21 cellular contexts compared by ENCODE assay signal in the genomic region with DNA sequence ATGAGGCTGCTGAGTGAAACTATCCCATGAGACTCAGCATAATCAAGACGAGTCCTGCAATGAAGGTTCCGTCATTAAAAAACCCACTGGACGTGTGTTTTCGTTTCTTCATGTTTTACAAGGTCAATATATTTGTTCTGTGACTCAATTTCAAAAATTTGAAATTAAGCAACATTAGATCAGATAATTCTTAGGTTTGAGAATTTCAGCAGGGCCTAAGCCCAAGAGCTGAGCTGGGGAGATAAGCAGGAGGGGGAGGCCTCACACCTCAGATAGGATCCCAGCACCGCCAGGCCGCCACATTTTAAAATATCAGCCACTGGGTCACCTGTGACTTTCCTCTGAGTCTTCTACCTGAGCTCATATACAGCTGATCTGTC. TPM values are rescaled to one million over a fixed set of nuclear protein-coding genes. Genes with fewer than 3 reads are reported as not detected.
DNase-seq lines count a peak whose midpoint lies in the region; ATAC-seq, FAIRE-seq and TF ChIP-seq lines count a peak whose summit lies in the region.
"Had no signal": no experiment of that assay in that cellular context is flagged by ENCODE, and none has a peak within 500 bp of the region (broad histone marks: within the 10 kb centered on the region; RNA-seq: fewer than 3 reads in every experiment).

No MANE protein-coding gene starts in this region.

- peak overlapping the region; percentile 86 for H4K91ac ChIP-seq in H1 (replicated peaks; ENCODE audit: insufficient read length, low read length)

- no peak overlapping the region for H3K14ac ChIP-seq in H1 (ENCODE audit: insufficient read length)

- H3K9me3 Mint-ChIP-seq in activated CD8-positive, alpha-beta T cell treated with anti-CD3 and anti-CD28 coated beads for 36 hours, result no peaks in the 10 kb centered on the region
- H3K9me3 Mint-ChIP-seq in naive thymus-derived CD8-positive, alpha-beta T cell, result no peaks in the 10 kb centered on the region
- H3K9me3 Mint-ChIP-seq: activated naive CD4-positive, alpha-beta T cell treated with anti-CD3 and anti-CD28 coated beads, Interleukin-2, amount 50 U/mL, for 24 hours; CD8-positive, alpha-beta memory T cell; T-helper 1 cell treated with Interleukin-12 subunit alpha and Interleukin-12 subunit beta and Interleukin-4 antibody, amounts not matched to agents 30 μg/mL and 1 μg/mL, for 36 hours had no signal

- H3K4me2 ChIP-seq in H1 (ENCODE audit: insufficient read depth in 1 of 2, low read depth in 2 of 2, low read length in 2 of 2), result no peak overlapping the region

- peaks cover 31% of the 10 kb centered on the region for H3K79me2 ChIP-seq in ACC112 (ENCODE audit: control insufficient read depth, insufficient read depth, low read length, unreplicated experiment)
- H3K79me2 ChIP-seq in H1 (ENCODE audit: control insufficient read depth in 1 of 2, insufficient read depth in 2 of 2, low read length in 2 of 2), result peaks cover 0 to 20% of the 10 kb centered on the region in 2 experiments; a peak in 1 of 4 replicates

- H3K56ac ChIP-seq in H1 (replicated peaks; ENCODE audit: insufficient read length, low read depth, low read length), result no peak overlapping the region

- H3K18ac ChIP-seq in H1 (ENCODE audit: extremely low read depth, low read length), result peak overlapping the region; percentile 56; the same call in 1 of the 2 replicates

- H4K5ac ChIP-seq in H1 (ENCODE audit: insufficient read length, low read depth, low read length), result no peak overlapping the region

- no peaks in the 10 kb centered on the region for H3K9me3 ChIP-seq in H1 (ENCODE audit: insufficient read depth in 2 of 2, low read depth in 1 of 2, low read length in 1 of 2)
- H3K9me3 ChIP-seq: SJSA1, upper lobe of left lung had no signal

- H3K27me3 ChIP-seq in ACC112 (ENCODE audit: insufficient read depth, low read length) (no peaks in the 10 kb centered on the region), H1 (replicated peaks in 1 of 4; ENCODE audit: control insufficient read depth in 3 of 4, extremely low read depth in 1 of 4, insufficient read depth in 3 of 4, low read length in 3 of 4) (no peaks in the 10 kb centered on the region)
- H3K27me3 ChIP-seq: foreskin keratinocyte, SJSA1, upper lobe of left lung had no signal

- H3K27ac ChIP-seq in ACC112 (ENCODE audit: low read depth, low read length) (peak overlapping the region; percentile 82), H1 (ENCODE audit: low read depth, low read length) (no peak overlapping the region)
- H3K27ac ChIP-seq: foreskin keratinocyte, SJSA1 had no signal

- peaks cover 19% of the 10 kb centered on the region for H3K36me3 Mint-ChIP-seq in activated CD8-positive, alpha-beta T cell treated with anti-CD3 and anti-CD28 coated beads for 36 hours (ENCODE audit: low read depth)
- H3K36me3 Mint-ChIP-seq in naive thymus-derived CD8-positive, alpha-beta T cell, result peaks cover 0 to 25% (median 3%) of the 10 kb centered on the region in 3 donors

- no peak for FAIRE-seq in H1 (lab: Jason Lieb, UNC)
- FAIRE-seq: GM18507, RCC 7860 had no signal

- H2BK120ac ChIP-seq in H1 (replicated peaks; ENCODE audit: low read depth, low read length), result no peak overlapping the region

- H2AFZ ChIP-seq in ACC112 (ENCODE audit: low read length, unreplicated experiment), result no peak overlapping the region
- no peak overlapping the region for H2AFZ ChIP-seq in H1 (ENCODE audit: low read length)

- CTCF ChIA-PET in activated CD8-positive, alpha-beta T cell treated with anti-CD3 and anti-CD28 coated beads for 36 hours (lab: Charles Lee), result interaction anchor here (1.2 to 4.1 kb wide), 9 partner anchors 10 to 306 kb away, joined by 5 to 38 read pairs (median 16); no protein-coding TSS in a partner anchor
- CTCF ChIA-PET in H1 (lab: Charles Lee; ENCODE audit: partially characterized antibody), result interaction anchor here (0.5 to 6.2 kb wide), 24 partner anchors 11 to 505 kb away, joined by 3 to 70 read pairs (median 4); partner anchors contain the start of gene STX2

- no peaks in the 10 kb centered on the region for H3K27me3 Mint-ChIP-seq in activated CD8-positive, alpha-beta T cell treated with anti-CD3 and anti-CD28 coated beads for 36 hours
- no peaks in the 10 kb centered on the region for H3K27me3 Mint-ChIP-seq in naive thymus-derived CD8-positive, alpha-beta T cell
- H3K27me3 Mint-ChIP-seq: activated naive CD4-positive, alpha-beta T cell treated with anti-CD3 and anti-CD28 coated beads, Interleukin-2, amount 50 U/mL, for 24 hours had no signal

- H3K36me3 ChIP-seq in ACC112 (ENCODE audit: insufficient read depth, low read length) (peaks cover 10% of the 10 kb centered on the region; the same call in 1 of the 2 replicates), H1 (ENCODE audit: control insufficient read depth in 2 of 4, insufficient read depth in 4 of 4, low read length in 3 of 4) (peaks cover 2 to 7% (median 5%) of the 10 kb centered on the region in 4 experiments; a peak in 4 of 8 replicates)

- peak overlapping the region; percentile 99; the same call in 1 of the 2 replicates for H2BK15ac ChIP-seq in H1 (ENCODE audit: low read length)

- H2AK5ac ChIP-seq in H1 (ENCODE audit: low read depth, low read length), result no peak overlapping the region

- intact Hi-C loops in activated CD8-positive, alpha-beta T cell treated with anti-CD3 and anti-CD28 coated beads for 36 hours (cut with micrococcal nuclease), result no loop called here

- WGBS in H1 (ENCODE audit: extremely low coverage in 1 of 2, insufficient coverage in 1 of 2, insufficient read length in 1 of 2, insufficient replicate concordance in 2 of 2, low coverage in 1 of 2, low lambda C conversion rate in 2 of 2, missing lambda C conversion rate in 1 of 2), 2 experiments, result 97% methylated on average over 6 of the region's 6 CpGs; no CpG with 5 or more reads in 1 of the 2 experiments

- no peak for ATAC-seq in activated CD8-positive, alpha-beta T cell treated with anti-CD3 and anti-CD28 coated beads for 36 hours
- no peak for ATAC-seq in naive thymus-derived CD8-positive, alpha-beta T cell
- ATAC-seq in HG03378 (IDR thresholded peaks at IDR 0.05; ENCODE audit: unreplicated experiment), result no peak

- peak overlapping the region; percentile 48; the same call in 1 of the 2 replicates for H2BK20ac ChIP-seq in H1 (ENCODE audit: low read length)

- peak overlapping the region; percentile 96; the same call in 1 of the 2 replicates for H2BK12ac ChIP-seq in H1 (ENCODE audit: low read depth, low read length)

- no peak overlapping the region for H4K8ac ChIP-seq in H1 (ENCODE audit: extremely low read depth, insufficient read depth, low read length)

- peaks cover 11% of the 10 kb centered on the region for H3K4me1 ChIP-seq in ACC112 (ENCODE audit: control insufficient read depth, insufficient read depth, low read length, unreplicated experiment)
- peaks cover 0 to 16% (median 12%) of the 10 kb centered on the region in 4 experiments; a peak in 6 of 7 replicates for H3K4me1 ChIP-seq in H1 (replicated peaks in 1 of 4; ENCODE audit: control insufficient read depth in 3 of 4, insufficient read depth in 4 of 4, low read length in 3 of 4)
- H3K4me1 ChIP-seq: foreskin keratinocyte, SJSA1 had no signal

- TF ChIP-seq EP300 in H1 (IDR thresholded peaks at IDR 0.05; ENCODE audit: borderline replicate concordance in 1 of 2, low read depth in 2 of 2, low read length in 2 of 2), result no peak

- no peak for TF ChIP-seq POLR2A in H1 (IDR thresholded peaks at IDR 0.05; ENCODE audit: control extremely low read depth in 1 of 2, low read depth in 2 of 2, low read length in 2 of 2)

- peak overlapping the region; percentile 48 for H3K27ac Mint-ChIP-seq in activated CD8-positive, alpha-beta T cell treated with anti-CD3 and anti-CD28 coated beads for 36 hours
- peak overlapping the region; percentile 32 to 94 (median 84) for H3K27ac Mint-ChIP-seq in naive thymus-derived CD8-positive, alpha-beta T cell
- H3K27ac Mint-ChIP-seq: activated naive CD4-positive, alpha-beta T cell treated with anti-CD3 and anti-CD28 coated beads, Interleukin-2, amount 50 U/mL, for 24 hours; T-helper 1 cell treated with Interleukin-12 subunit alpha and Interleukin-12 subunit beta and Interleukin-4 antibody, amounts not matched to agents 30 μg/mL and 1 μg/mL, for 36 hours had no signal

- TF ChIP-seq RAD21 in H1 (IDR thresholded peaks at IDR 0.05 in 1 of 2, conservative IDR thresholded peaks at IDR 0.05 in 1 of 2; ENCODE audit: low read depth in 2 of 2, low read length in 2 of 2), result no peak

- H3K4me3 Mint-ChIP-seq in activated CD8-positive, alpha-beta T cell treated with anti-CD3 and anti-CD28 coated beads for 36 hours, result no peak overlapping the region
- H3K4me3 Mint-ChIP-seq in naive thymus-derived CD8-positive, alpha-beta T cell, result peak overlapping the region in 2 of 10 donors; percentile 11 to 18
- H3K4me3 Mint-ChIP-seq: activated naive CD4-positive, alpha-beta T cell treated with anti-CD3 and anti-CD28 coated beads, Interleukin-2, amount 50 U/mL, for 24 hours; CD8-positive, alpha-beta memory T cell; T-helper 1 cell treated with Interleukin-12 subunit alpha and Interleukin-12 subunit beta and Interleukin-4 antibody, amounts not matched to agents 30 μg/mL and 1 μg/mL, for 36 hours had no signal

- no peak overlapping the region for H3K23ac ChIP-seq in H1 (ENCODE audit: insufficient read length)

- H3K4me3 ChIP-seq in ACC112 (ENCODE audit: low read depth, low read length), result no peak overlapping the region
- H3K4me3 ChIP-seq in H1 (ENCODE audit: extremely low read depth in 1 of 4, insufficient read depth in 2 of 4, low read depth in 3 of 4, low read length in 4 of 4), result no peak overlapping the region
- H3K4me3 ChIP-seq: SJSA1, upper lobe of left lung had no signal

- H3K4ac ChIP-seq in H1 (replicated peaks; ENCODE audit: insufficient read length, low read depth, low read length), result no peak overlapping the region

- H3K79me1 ChIP-seq in H1 (ENCODE audit: low read depth, low read length), result peaks cover 3% of the 10 kb centered on the region; the same call in 1 of the 2 replicates

- no peaks in the 10 kb centered on the region for H4K20me1 ChIP-seq in H1 (replicated peaks in 1 of 2; ENCODE audit: control insufficient read depth in 1 of 2, insufficient read depth in 2 of 2, low read length in 2 of 2)

- DNase-seq in activated CD8-positive, alpha-beta T cell treated with anti-CD3 and anti-CD28 coated beads for 36 hours, result no peak
- DNase-seq in H1 (ENCODE audit: low read depth in 1 of 2, low spot score in 2 of 2) (no peak), GM10266 (ENCODE audit: extremely low spot score) (no peak), NCI-H748 (lab: John Stamatoyannopoulos, UW; ENCODE audit: unreplicated experiment) (no peak), NCI-H1930 (lab: John Stamatoyannopoulos, UW) (no peak)
- no peak for DNase-seq in naive thymus-derived CD8-positive, alpha-beta T cell
- DNase-seq: GOT3, hippocampal formation, NCI-H1694, NCI-H2171 treated with DMSO at 0.1 percent for 48 hours, NCI-H526 treated with DMSO at 0.1 percent for 48 hours had no signal

- H3K4me1 Mint-ChIP-seq in activated CD8-positive, alpha-beta T cell treated with anti-CD3 and anti-CD28 coated beads for 36 hours (ENCODE audit: low read depth), result peaks cover 23% of the 10 kb centered on the region
- peaks cover 7 to 31% (median 24%) of the 10 kb centered on the region in 4 donors for H3K4me1 Mint-ChIP-seq in naive thymus-derived CD8-positive, alpha-beta T cell

- peak overlapping the region; percentile 84; the same call in 1 of the 2 replicates for H2BK5ac ChIP-seq in H1 (ENCODE audit: low read depth, low read length)

- no peaks in the 10 kb centered on the region for H3K23me2 ChIP-seq in H1 (ENCODE audit: low read depth, low read length)

- TF ChIP-seq CTCF in activated CD8-positive, alpha-beta T cell treated with anti-CD3 and anti-CD28 coated beads for 36 hours (IDR thresholded peaks at IDR 0.05), result no peak
- TF ChIP-seq CTCF in H1 (IDR thresholded peaks at IDR 0.05; ENCODE audit: control extremely low read depth in 1 of 3, insufficient read depth in 1 of 3, low read depth in 1 of 3, low read length in 3 of 3), result no peak
- TF ChIP-seq CTCF in GM10266 (IDR thresholded peaks at IDR 0.05; ENCODE audit: control insufficient read depth, insufficient read depth, low read depth, missing control alignments), result no peak

- POLR2A ChIA-PET in activated CD8-positive, alpha-beta T cell treated with anti-CD3 and anti-CD28 coated beads for 36 hours (lab: Charles Lee), result interaction anchor here (1.4 to 2.0 kb wide), 2 partner anchors 13 to 45 kb away, joined by 4 to 5 read pairs; no protein-coding TSS in a partner anchor
- POLR2A ChIA-PET in H1 (lab: Charles Lee; ENCODE audit: partially characterized antibody), result interaction anchor here (1.1 to 2.6 kb wide), 7 partner anchors 20 to 54 kb away, joined by 3 to 13 read pairs (median 4); no protein-coding TSS in a partner anchor
- POLR2A ChIA-PET in naive thymus-derived CD8-positive, alpha-beta T cell (lab: Charles Lee), result interaction anchor here (1.1 kb wide), 1 partner anchor 42 kb away, joined by 4 read pairs; no protein-coding TSS in a partner anchor

- H3K9ac ChIP-seq in H1 (replicated peaks in 1 of 4; ENCODE audit: extremely low read depth in 1 of 4, low read depth in 3 of 4, low read length in 3 of 4), result no peak overlapping the region

RNA-seq across cellular contexts. Expression of gene STX2, which starts 13.3 kb away (rescaled TPM):
- 10 to 100 TPM; 11.8 to 12.4 TPM for total RNA-seq in activated CD8-positive, alpha-beta T cell treated with anti-CD3 and anti-CD28 coated beads for 36 hours
- total RNA-seq in H1 (2021; fragmentation: NEBNext Ultra II Directional; extraction: Animal tissue kit (Norgen Biotek cat#: 25700)), result 22.0 and 26.3 TPM in 2 replicates
- 13.9 and 20.0 TPM in 2 replicates for polyA plus RNA-seq in H1 (2011; rRNA removed)
- polyA plus RNA-seq in H1 (2011; cell fraction: cytosol; rRNA removed), result 20.8 TPM
- 13.3 TPM for polyA plus RNA-seq in H1 (2011; cell fraction: nucleus; rRNA removed)
- 14.6 to 22.0 TPM (median 17.8 TPM) in 4 replicates for polyA plus RNA-seq in H1 (2012, experiment 1 of 2)
- 3.5 TPM for polyA plus RNA-seq in H1 (2012, experiment 2 of 2)
- polyA plus RNA-seq in H1 (2013, experiment 1 of 2), result 19.0 TPM
- 17.5 TPM for polyA plus RNA-seq in H1 (2013, experiment 2 of 2)
- polyA minus RNA-seq in H1 (2011; rRNA and poly(A)+ RNA removed), result 13.7 and 18.8 TPM in 2 replicates
- polyA minus RNA-seq in H1 (2011; cell fraction: cytosol; rRNA and poly(A)+ RNA removed), result 8.4 TPM
- polyA minus RNA-seq in H1 (2011; cell fraction: nucleus; rRNA and poly(A)+ RNA removed), result 10.2 TPM
- total RNA-seq in naive thymus-derived CD8-positive, alpha-beta T cell, result 10 to 100 TPM; 29.4 to 29.9 TPM
- polyA plus RNA-seq in naive thymus-derived CD8-positive, alpha-beta T cell, result 1 to 10 TPM; 6.7 to 9.3 (median 9.2) TPM

RNA-seq across cellular contexts. Expression of gene RAN, which starts 46.1 kb away (rescaled TPM):
- 1,000 to 10,000 TPM; 2,177 to 2,247 TPM for total RNA-seq in activated CD8-positive, alpha-beta T cell treated with anti-CD3 and anti-CD28 coated beads for 36 hours
- total RNA-seq in H1 (2021; fragmentation: NEBNext Ultra II Directional; extraction: Animal tissue kit (Norgen Biotek cat#: 25700)), result 2,056 and 2,064 TPM in 2 replicates
- 1,559 and 2,203 TPM in 2 replicates for polyA plus RNA-seq in H1 (2011; rRNA removed)
- 3,091 TPM for polyA plus RNA-seq in H1 (2011; cell fraction: cytosol; rRNA removed)
- polyA plus RNA-seq in H1 (2011; cell fraction: nucleus; rRNA removed), result 846 TPM
- 2,430 to 2,650 TPM (median 2,578 TPM) in 4 replicates for polyA plus RNA-seq in H1 (2012, experiment 1 of 2)
- 345 TPM for polyA plus RNA-seq in H1 (2012, experiment 2 of 2)
- polyA plus RNA-seq in H1 (2013, experiment 1 of 2), result 714 TPM
- 699 TPM for polyA plus RNA-seq in H1 (2013, experiment 2 of 2)
- polyA minus RNA-seq in H1 (2011; rRNA and poly(A)+ RNA removed), result 1,671 and 1,842 TPM in 2 replicates
- polyA minus RNA-seq in H1 (2011; cell fraction: cytosol; rRNA and poly(A)+ RNA removed), result 628 TPM
- polyA minus RNA-seq in H1 (2011; cell fraction: nucleus; rRNA and poly(A)+ RNA removed), result 352 TPM
- 100 to 1,000 TPM; 325 to 331 TPM for total RNA-seq in naive thymus-derived CD8-positive, alpha-beta T cell
- 100 to 1,000 TPM; 522 to 578 (median 572) TPM for polyA plus RNA-seq in naive thymus-derived CD8-positive, alpha-beta T cell
